8 cellular contexts compared by ENCODE assay signal in the genomic region with DNA sequence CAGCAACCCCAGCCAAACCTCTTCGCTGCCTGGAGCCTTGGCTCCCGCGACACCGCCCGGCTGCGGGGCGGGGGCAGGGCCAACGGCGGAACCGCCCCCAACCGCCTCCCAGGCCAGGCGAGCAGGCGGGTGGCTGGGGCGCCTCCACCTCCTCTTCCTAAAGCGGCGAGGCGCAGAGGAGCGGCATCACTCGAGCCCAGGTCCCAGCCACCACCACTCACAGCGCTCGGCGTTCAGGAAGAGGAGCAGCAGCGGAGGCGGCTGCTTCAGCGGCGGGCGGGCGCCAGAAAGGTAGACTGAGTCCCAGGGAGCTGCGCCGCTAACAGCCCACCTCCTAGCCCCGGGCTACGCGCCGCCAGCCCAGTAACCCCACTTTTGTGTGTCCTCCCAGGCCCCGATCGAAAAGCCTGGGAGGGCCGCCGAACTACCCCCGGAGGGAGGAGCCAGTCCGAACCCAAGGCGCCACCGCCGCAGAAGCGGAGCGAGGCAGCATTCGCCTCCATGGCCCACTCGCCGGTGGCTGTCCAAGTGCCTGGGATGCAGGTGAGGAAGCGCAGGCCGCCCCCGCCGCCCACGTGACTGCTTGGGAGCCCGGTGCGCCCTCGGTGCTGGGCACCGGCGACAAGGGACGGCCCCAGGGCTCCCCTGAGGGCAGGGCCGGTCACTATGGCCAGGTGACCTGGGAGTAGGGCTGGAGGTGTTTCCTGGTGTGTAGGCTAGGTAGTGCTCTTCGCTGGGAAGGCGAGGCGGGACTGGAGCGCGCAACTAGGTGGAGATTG. TPM values are rescaled to one million over a fixed set of nuclear protein-coding genes. Genes with fewer than 3 reads are reported as not detected.
DNase-seq lines count a peak whose midpoint lies in the region; ATAC-seq and TF ChIP-seq lines count a peak whose summit lies in the region.

A gene (plus strand): TSS at position 186 of the 779 bp plus-strand sequence. CDS start 316 bp downstream, at position 502.

- H3K27ac ChIP-seq in trophoblast cell (ENCODE audit: low read depth, low read length) (peak within 1 kb of the TSS; percentile 78), upper lobe of left lung (peak within 1 kb of the TSS; percentile 72 to 82 (median 80))

- TF ChIP-seq EP300 in upper lobe of left lung (IDR thresholded peaks at IDR 0.05): no peak

- no peaks in the 10 kb centered on the region for H3K9me3 Mint-ChIP-seq in activated naive CD4-positive, alpha-beta T cell treated with anti-CD3 and anti-CD28 coated beads for 36 hours
- H3K9me3 Mint-ChIP-seq in glutamatergic neuron (ENCODE audit: unreplicated experiment): peaks cover 2% of the 10 kb centered on the region

- H4K12ac ChIP-seq in trophoblast cell (ENCODE audit: low read depth, low read length): peak within 1 kb of the TSS; percentile 16

- no peak within 1 kb of the TSS for H2AK5ac ChIP-seq in trophoblast cell (ENCODE audit: low read length)

- H2BK120ac ChIP-seq in trophoblast cell (ENCODE audit: insufficient read depth, low read length, poor library complexity): peak within 1 kb of the TSS; percentile 64

- H3K4me2 ChIP-seq in trophoblast cell (ENCODE audit: low read length): peak within 1 kb of the TSS; percentile 67

- peak within 1 kb of the TSS; percentile 68 for H3K18ac ChIP-seq in trophoblast cell (ENCODE audit: low read length)

- no peaks in the 10 kb centered on the region for H3K27me3 ChIP-seq in trophoblast cell (ENCODE audit: insufficient read depth, low read length)
- no peaks in the 10 kb centered on the region for H3K27me3 ChIP-seq in upper lobe of left lung

- CTCF ChIA-PET in activated naive CD4-positive, alpha-beta T cell treated with anti-CD3 and anti-CD28 coated beads for 36 hours (lab: Charles Lee): interaction anchor here (0.6 to 1.5 kb wide), 5 partner anchors 21 to 196 kb away, joined by 3 to 4 read pairs (median 3); a partner anchor contains a TSS

- H3K9me3 ChIP-seq in trophoblast cell (ENCODE audit: insufficient read depth, low read depth, low read length) (no peaks in the 10 kb centered on the region), upper lobe of left lung (no peaks in the 10 kb centered on the region)

- no peak within 1 kb of the TSS for H3K23ac ChIP-seq in trophoblast cell (ENCODE audit: low read length)

- no peak within 1 kb of the TSS for H2BK12ac ChIP-seq in trophoblast cell (ENCODE audit: low read length)

- peak within 1 kb of the TSS; percentile 76 for H3K9ac ChIP-seq in trophoblast cell (ENCODE audit: low read length)

- no peaks in the 10 kb centered on the region for H3K27me3 Mint-ChIP-seq in activated naive CD4-positive, alpha-beta T cell treated with anti-CD3 and anti-CD28 coated beads for 36 hours (ENCODE audit: low read depth)
- no peaks in the 10 kb centered on the region for H3K27me3 Mint-ChIP-seq in glutamatergic neuron (ENCODE audit: unreplicated experiment)

- peak within 1 kb of the TSS; percentile 65 for H3K4ac ChIP-seq in trophoblast cell (ENCODE audit: low read depth, low read length)

- peaks cover 32% of the 10 kb centered on the region for H3K4me1 Mint-ChIP-seq in activated naive CD4-positive, alpha-beta T cell treated with anti-CD3 and anti-CD28 coated beads for 36 hours (ENCODE audit: low read depth)
- no peaks in the 10 kb centered on the region for H3K4me1 Mint-ChIP-seq in glutamatergic neuron (ENCODE audit: low read depth, unreplicated experiment)

- H3K14ac ChIP-seq in trophoblast cell (ENCODE audit: low read length): peak within 1 kb of the TSS; percentile 61

- peaks cover 11% of the 10 kb centered on the region for H3K79me1 ChIP-seq in trophoblast cell (ENCODE audit: low read length)

- H3K36me3 Mint-ChIP-seq in activated naive CD4-positive, alpha-beta T cell treated with anti-CD3 and anti-CD28 coated beads for 36 hours (ENCODE audit: low read depth): peaks cover 3% of the 10 kb centered on the region
- no peaks in the 10 kb centered on the region for H3K36me3 Mint-ChIP-seq in glutamatergic neuron (ENCODE audit: unreplicated experiment)

- H3K4me1 ChIP-seq in trophoblast cell (ENCODE audit: control insufficient read depth in 1 of 2, insufficient read depth in 2 of 2, low read length in 2 of 2) (peaks cover 0 to 3% of the 10 kb centered on the region in 2 experiments), upper lobe of left lung (peaks cover 0 to 14% (median 0%) of the 10 kb centered on the region in 4 donors)

- in situ Hi-C loops in KBM-7 (cut with MboI; ENCODE audit: low pct_unique_long_range_greater_than_20kb, low sequenced_read_pairs) (no loop called here), SK-MEL-5 (cut with HindIII; ENCODE audit: low pct_unique_long_range_greater_than_20kb, low sequenced_read_pairs) (no loop called here)

- no CpG with 5 or more reads among the region's 65 CpGs for WGBS in trophoblast cell (ENCODE audit: extremely low coverage, insufficient coverage, insufficient read length)
- WGBS in upper lobe of left lung, 2 donors: 0 to 44% methylated on average over 5 to 54 of the region's 65 CpGs

- intact Hi-C loops in activated naive CD4-positive, alpha-beta T cell treated with anti-CD3 and anti-CD28 coated beads for 36 hours (cut with micrococcal nuclease): loop anchor here (1.0 to 10.0 kb wide), 8 partner anchors 37 to 1939 kb away; a partner anchor contains a TSS

- peak within 1 kb of the TSS; percentile 71 for H2BK5ac ChIP-seq in trophoblast cell (ENCODE audit: low read depth, low read length, poor library complexity)

- peak within 1 kb of the TSS; percentile 91 for H3K4me3 Mint-ChIP-seq in activated naive CD4-positive, alpha-beta T cell treated with anti-CD3 and anti-CD28 coated beads for 36 hours
- peak within 1 kb of the TSS; percentile 88 for H3K4me3 Mint-ChIP-seq in glutamatergic neuron (ENCODE audit: unreplicated experiment)

- H3K79me2 ChIP-seq in trophoblast cell (ENCODE audit: control insufficient read depth, insufficient read depth, low read length, poor library complexity): peaks cover 2% of the 10 kb centered on the region

- ATAC-seq in GM21723 (IDR thresholded peaks at IDR 0.05; ENCODE audit: unreplicated experiment): peak; percentile 73
- peak; percentile 92 to 98 for ATAC-seq in upper lobe of left lung (ENCODE audit: low FRiP score in 2 of 2)

- peak within 1 kb of the TSS; percentile 91 for H3K27ac Mint-ChIP-seq in activated naive CD4-positive, alpha-beta T cell treated with anti-CD3 and anti-CD28 coated beads for 36 hours
- no peak within 1 kb of the TSS for H3K27ac Mint-ChIP-seq in glutamatergic neuron (ENCODE audit: unreplicated experiment)

- peak within 1 kb of the TSS; percentile 62 for H2AFZ ChIP-seq in trophoblast cell (ENCODE audit: insufficient read depth, low read length, poor library complexity)

- TF ChIP-seq CTCF in glutamatergic neuron (IDR thresholded peaks at IDR 0.05; ENCODE audit: partially characterized antibody, unreplicated experiment): no peak
- TF ChIP-seq CTCF in upper lobe of left lung (IDR thresholded peaks at IDR 0.05): no peak

- H3K36me3 ChIP-seq in trophoblast cell (ENCODE audit: control insufficient read depth in 1 of 2, insufficient read depth in 2 of 2, low read length in 2 of 2) (no peaks in the 10 kb centered on the region), upper lobe of left lung (no peaks in the 10 kb centered on the region)

- peak within 1 kb of the TSS; percentile 75 for H4K91ac ChIP-seq in trophoblast cell (ENCODE audit: low read depth, low read length)

- peak in 3 of 4 donors; percentile 43 to 88 (median 47) for TF ChIP-seq POLR2A in upper lobe of left lung (IDR thresholded peaks at IDR 0.05)

- peak within 1 kb of the TSS; percentile 71 for H4K8ac ChIP-seq in trophoblast cell (ENCODE audit: low read depth, low read length)

- peak; percentile 58 for DNase-seq in ELR (ENCODE audit: low read depth)
- DNase-seq in KBM-7: peak; percentile 95
- peak; percentile 66 for DNase-seq in SK-MEL-5 (ENCODE audit: low read depth, low spot score)
- DNase-seq in activated naive CD4-positive, alpha-beta T cell treated with anti-CD3 and anti-CD28 coated beads for 36 hours: peak; percentile 80
- peak; percentile 60 for DNase-seq in glutamatergic neuron
- DNase-seq in trophoblast cell: peak; percentile 86 to 87
- DNase-seq in upper lobe of left lung: peak; percentile 76 to 93

- H3K4me3 ChIP-seq in trophoblast cell (ENCODE audit: low read depth, low read length): peak within 1 kb of the TSS; percentile 86
- H3K4me3 ChIP-seq in upper lobe of left lung: peak within 1 kb of the TSS; percentile 2 to 73 (median 55)

RNA-seq across cellular contexts. Expression of the gene that starts here (rescaled TPM):
- 23.8 and 30.1 TPM in 2 replicates for total RNA-seq in SK-MEL-5 (2014; rRNA removed; shearing (Covaris generic))
- 15.9 and 25.6 TPM in 2 replicates for polyA plus RNA-seq in SK-MEL-5 (2015; cell fraction: cytosol; rRNA removed)
- polyA plus RNA-seq in SK-MEL-5 (2015; cell fraction: nucleus; rRNA removed): 15.3 and 17.0 TPM in 2 replicates
- 10 to 100 TPM; 54.0 to 55.6 TPM for total RNA-seq in activated naive CD4-positive, alpha-beta T cell treated with anti-CD3 and anti-CD28 coated beads for 36 hours
- total RNA-seq in glutamatergic neuron (ENCODE audit: unreplicated experiment) (1.7 TPM), upper lobe of left lung (10 to 100 TPM in 4 of 6 donors, 1 to 10 TPM in 2; 2.9 to 14.0 (median 11.1) TPM)
- polyA plus RNA-seq in trophoblast cell (2013): 37.8 and 41.4 TPM in 2 replicates

Comparison
In these comparisons a context has a peak if more than half of its experiments do, and no peak if none do; other contexts are left out.
1. Peak in every context shown above with its lines: DNase-seq, ATAC-seq, H3K4me3 ChIP-seq and H3K27ac ChIP-seq.